Comparison of ENCODE assay signal across 22 cellular contexts in the genomic region with DNA sequence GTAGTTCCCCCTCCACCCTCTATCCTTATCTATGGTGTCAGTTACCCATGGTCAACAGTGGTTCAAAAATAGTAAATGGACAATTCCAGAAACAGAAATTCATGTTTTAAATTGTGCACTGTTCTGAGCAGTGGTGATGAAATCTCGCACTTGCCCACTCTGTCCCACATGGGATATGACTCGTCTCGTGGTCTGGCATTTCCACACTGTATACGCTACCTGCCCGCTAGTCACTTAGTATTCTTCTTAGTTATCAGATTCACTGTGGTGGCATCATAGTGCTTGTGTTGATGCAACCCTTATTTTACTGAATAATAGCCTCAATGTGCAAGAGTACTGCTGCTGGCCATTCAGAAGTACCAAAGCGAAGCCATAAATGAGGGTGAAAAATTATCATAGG.
DNase-seq lines count a peak whose midpoint lies in the region; ATAC-seq and TF ChIP-seq lines count a peak whose summit lies in the region.
"Had no signal": no experiment of that assay in that cellular context is flagged by ENCODE, and none has a peak within 500 bp of the region (broad histone marks: within the 10 kb centered on the region; RNA-seq: fewer than 3 reads in every experiment).

No MANE protein-coding gene starts in this region.

- H3K36me3 ChIP-seq in fibroblast of lung (ENCODE audit: control insufficient read depth, insufficient read depth, low read length): no peaks in the 10 kb centered on the region
- H3K36me3 ChIP-seq: neutrophil, spleen, suprapubic skin, vagina had no signal

- H3K36me3 Mint-ChIP-seq in activated T-helper 17 cell treated with anti-CD3 and anti-CD28 coated beads, Interleukin-2, amount 50 U/mL, for 72 hours (ENCODE audit: low read depth): no peaks in the 10 kb centered on the region

- peak; percentile 70 for ATAC-seq in activated T-helper 17 cell treated with anti-CD3 and anti-CD28 coated beads, Interleukin-2, amount 50 U/mL, for 72 hours (replicated peaks)
- no peak for ATAC-seq in HG03432 (IDR thresholded peaks at IDR 0.05; ENCODE audit: unreplicated experiment)
- ATAC-seq: Right ventricle myocardium inferior had no signal

- TF ChIP-seq CTCF in fibroblast of lung (conservative IDR thresholded peaks at IDR 0.05 in 1 of 2, IDR thresholded peaks at IDR 0.05 in 1 of 2; ENCODE audit: low read depth in 1 of 2, low read length in 2 of 2): no peak

- DNase-seq in NK-92 treated with Interleukin-12 subunit alpha and Interleukin-12 subunit beta, amount 100 ng/mL, for 24 hours (lab: John Stamatoyannopoulos, UW): peak; percentile 2
- DNase-seq in NK-92 (lab: John Stamatoyannopoulos, UW; ENCODE audit: unreplicated experiment): no peak
- DNase-seq in ELR (ENCODE audit: low read depth): peak; percentile 41
- peak; percentile 54 to 63 for DNase-seq in fibroblast of lung (ENCODE audit: low read depth in 2 of 2)
- DNase-seq in T1000 (lab: John Stamatoyannopoulos, UW): no peak
- no peak for DNase-seq in activated effector memory CD4-positive, alpha-beta T cell treated with anti-CD3 and anti-CD28 coated beads, Interleukin-2, amount 50 U/mL, for 16 hours
- DNase-seq: 8988T; activated CD4-positive, alpha-beta T cell treated with anti-CD3 and anti-CD28 coated beads, Interleukin-2, amount 10 ng/mL, durations not matched to agents 7 days and 5 days; activated naive CD4-positive, alpha-beta T cell treated with anti-CD3 and anti-CD28 coated beads, Interleukin-2, amount 50 U/mL, for 16 hours; Caco-2; dermis blood vessel endothelial cell; DND-41; foreskin melanocyte; NCI-H748 treated with DMSO at 0.1 percent for 48 hours; spleen had no signal

- no peak overlapping the region for H3K27ac ChIP-seq in fibroblast of lung (ENCODE audit: insufficient read depth, low read length)
- H3K27ac ChIP-seq: hepatocyte, neutrophil, spleen, suprapubic skin, vagina had no signal

- no peaks in the 10 kb centered on the region for H4K20me1 ChIP-seq in fibroblast of lung (ENCODE audit: control insufficient read depth, extremely low read depth, insufficient read depth, low read length)

- H3K4me1 Mint-ChIP-seq in activated T-helper 17 cell treated with anti-CD3 and anti-CD28 coated beads, Interleukin-2, amount 50 U/mL, for 72 hours: no peaks in the 10 kb centered on the region
- H3K4me1 Mint-ChIP-seq: activated CD4-positive, alpha-beta T cell treated with anti-CD3 and anti-CD28 coated beads, Interleukin-2, amount 10 ng/mL, durations not matched to agents 7 days and 5 days had no signal

- no peak overlapping the region for H3K4me3 ChIP-seq in fibroblast of lung (replicated peaks in 1 of 4; ENCODE audit: control extremely low read depth in 1 of 4, insufficient read depth in 1 of 4, low read depth in 3 of 4, low read length in 4 of 4)
- H3K4me3 ChIP-seq: hepatocyte, spleen, suprapubic skin, vagina had no signal

- H3K79me2 ChIP-seq in fibroblast of lung (ENCODE audit: control insufficient read depth, insufficient read depth, low read length): no peaks in the 10 kb centered on the region
- H3K79me2 ChIP-seq: hepatocyte had no signal

- no peaks in the 10 kb centered on the region for H3K9me3 ChIP-seq in fibroblast of lung (ENCODE audit: control insufficient read depth, insufficient read depth, low read depth, low read length)
- H3K9me3 ChIP-seq: Caco-2, neutrophil, spleen, suprapubic skin, vagina had no signal

- no peak overlapping the region for H3K4me3 Mint-ChIP-seq in activated T-helper 17 cell treated with anti-CD3 and anti-CD28 coated beads, Interleukin-2, amount 50 U/mL, for 72 hours
- H3K4me3 Mint-ChIP-seq: activated CD4-positive, alpha-beta T cell treated with anti-CD3 and anti-CD28 coated beads, Interleukin-2, amount 10 ng/mL, durations not matched to agents 7 days and 5 days had no signal

- H3K27ac Mint-ChIP-seq in activated T-helper 17 cell treated with anti-CD3 and anti-CD28 coated beads, Interleukin-2, amount 50 U/mL, for 72 hours: no peak overlapping the region
- H3K27ac Mint-ChIP-seq: activated CD4-positive, alpha-beta T cell treated with anti-CD3 and anti-CD28 coated beads, Interleukin-2, amount 10 ng/mL, durations not matched to agents 7 days and 5 days had no signal

- peaks cover 3% of the 10 kb centered on the region for H3K27me3 Mint-ChIP-seq in activated T-helper 17 cell treated with anti-CD3 and anti-CD28 coated beads, Interleukin-2, amount 50 U/mL, for 72 hours
- H3K27me3 Mint-ChIP-seq: activated CD4-positive, alpha-beta T cell treated with anti-CD3 and anti-CD28 coated beads, Interleukin-2, amount 10 ng/mL, durations not matched to agents 7 days and 5 days had no signal

- H2AFZ ChIP-seq in fibroblast of lung (ENCODE audit: low read length): no peak overlapping the region
- H2AFZ ChIP-seq: hepatocyte had no signal

- H3K9ac ChIP-seq in fibroblast of lung (ENCODE audit: insufficient read depth, low read length): no peak overlapping the region

- no peaks in the 10 kb centered on the region for H3K4me1 ChIP-seq in fibroblast of lung (ENCODE audit: control insufficient read depth, extremely low read depth, insufficient read depth, low read length)
- H3K4me1 ChIP-seq: Caco-2, spleen, suprapubic skin, vagina had no signal

- H3K4me2 ChIP-seq in fibroblast of lung (ENCODE audit: extremely low read depth, insufficient read depth, low read length): no peak overlapping the region
- H3K4me2 ChIP-seq: hepatocyte had no signal

- peaks cover 3% of the 10 kb centered on the region for H3K9me3 Mint-ChIP-seq in activated T-helper 17 cell treated with anti-CD3 and anti-CD28 coated beads, Interleukin-2, amount 50 U/mL, for 72 hours
- H3K9me3 Mint-ChIP-seq: activated CD4-positive, alpha-beta T cell treated with anti-CD3 and anti-CD28 coated beads, Interleukin-2, amount 10 ng/mL, durations not matched to agents 7 days and 5 days had no signal

- no peaks in the 10 kb centered on the region for H3K27me3 ChIP-seq in fibroblast of lung (ENCODE audit: control insufficient read depth, insufficient read depth, low read length)
- H3K27me3 ChIP-seq: hepatocyte, neutrophil, spleen, suprapubic skin, vagina had no signal

Comparison
In these comparisons a context has a peak if more than half of its experiments do, and no peak if none do; other contexts are left out.
1. DNase-seq: peak in NK-92 treated with Interleukin-12 subunit alpha and Interleukin-12 subunit beta, amount 100 ng/mL, for 24 hours (single experiment), ELR (single experiment) and fibroblast of lung (2 of 2); none in NK-92 (single experiment), T1000 (single experiment) and activated effector memory CD4-positive, alpha-beta T cell treated with anti-CD3 and anti-CD28 coated beads, Interleukin-2, amount 50 U/mL, for 16 hours (single experiment).